In the genomic region with DNA sequence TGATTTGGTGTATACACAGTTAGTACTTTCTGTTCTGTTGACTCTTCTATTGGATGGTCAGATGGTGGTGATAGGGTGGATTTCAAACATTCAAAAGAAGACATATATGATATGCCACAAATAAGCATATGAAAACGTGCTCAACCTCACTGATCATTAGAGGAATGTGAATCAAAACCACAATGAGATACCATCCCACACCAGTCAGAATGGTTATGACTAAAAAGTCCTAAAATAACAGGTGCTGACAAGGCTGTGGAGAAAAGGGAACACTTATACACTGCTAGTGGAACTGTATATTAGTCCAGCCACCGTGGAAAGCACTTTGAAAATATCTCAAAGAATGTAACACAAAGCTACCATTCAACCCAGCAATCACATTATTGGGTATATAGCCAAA, we compare ENCODE assay signal across 23 cellular contexts.
DNase-seq lines count a peak whose midpoint lies in the region; ATAC-seq and TF ChIP-seq lines count a peak whose summit lies in the region.
"Had no signal": no experiment of that assay in that cellular context is flagged by ENCODE, and none has a peak within 500 bp of the region (broad histone marks: within the 10 kb centered on the region; RNA-seq: fewer than 3 reads in every experiment).

No MANE protein-coding gene starts in this region.

- no peaks in the 10 kb centered on the region for H3K79me1 ChIP-seq in mesenchymal stem cell (replicated peaks; ENCODE audit: low read length, poor library complexity, severe bottlenecking)

- H4K8ac ChIP-seq in mesenchymal stem cell (ENCODE audit: low read length) = no peak overlapping the region

- H4K20me1 ChIP-seq in mammary epithelial cell (ENCODE audit: insufficient read depth, low read length) = no peaks in the 10 kb centered on the region
- H4K20me1 ChIP-seq: BLaER1 had no signal

- H3K4me1 Mint-ChIP-seq in WTC11 = peaks cover 4% of the 10 kb centered on the region; the same call in 1 of the 2 replicates

- H2BK12ac ChIP-seq in mesenchymal stem cell (ENCODE audit: low read length in 2 of 2) = no peak overlapping the region

- no peak overlapping the region for H2BK120ac ChIP-seq in mesenchymal stem cell (ENCODE audit: low read depth, low read length)

- no peaks in the 10 kb centered on the region for H3K79me2 ChIP-seq in mammary epithelial cell (ENCODE audit: insufficient read depth, low read length)

- H3K9me3 Mint-ChIP-seq in WTC11 = peaks cover 17% of the 10 kb centered on the region

- no TSS peak for BruUV-seq in mammary epithelial cell (replicated peaks; lab: Mats Ljungman, UMichigan)

- peak overlapping the region; percentile 48 for H2AK5ac ChIP-seq in mesenchymal stem cell (ENCODE audit: low read length, severe bottlenecking)

- no peak overlapping the region for H3K4me2 ChIP-seq in mammary epithelial cell (ENCODE audit: insufficient read depth, low read depth, low read length)
- no peak overlapping the region for H3K4me2 ChIP-seq in mesenchymal stem cell (ENCODE audit: low read length, poor library complexity, severe bottlenecking)
- H3K4me2 ChIP-seq: BLaER1 had no signal

- H3K18ac ChIP-seq in mesenchymal stem cell (ENCODE audit: low read depth in 1 of 2, low read length in 2 of 2) = no peak overlapping the region

- H3K36me3 Mint-ChIP-seq in WTC11 = no peaks in the 10 kb centered on the region

- 16% methylated on average over 2 of the region's 2 CpGs for WGBS in mammary epithelial cell (ENCODE audit: low coverage, missing lambda C conversion rate)
- WGBS in mesenchymal stem cell = 58% methylated on average over 1 of the region's 2 CpGs
- WGBS in adrenal gland, 4 donors = 30 to 62% (median 49%) methylated on average over 2 of the region's 2 CpGs

- POLR2A ChIA-PET in WTC11 (lab: Charles Lee) = no interaction called here

- H3K36me3 ChIP-seq in mammary epithelial cell (ENCODE audit: insufficient read depth, low read length) = no peaks in the 10 kb centered on the region
- H3K36me3 ChIP-seq in breast epithelium = no peaks in the 10 kb centered on the region
- no peaks in the 10 kb centered on the region for H3K36me3 ChIP-seq in mesenchymal stem cell (ENCODE audit: control insufficient read depth in 1 of 2, insufficient read depth in 2 of 2, low read depth in 1 of 2, low read length in 2 of 2)
- no peaks in the 10 kb centered on the region for H3K36me3 ChIP-seq in adrenal gland (replicated peaks in 1 of 2)
- H3K36me3 ChIP-seq: BLaER1, SJSA1 had no signal

- no peak overlapping the region for H3K27ac Mint-ChIP-seq in WTC11
- H3K27ac Mint-ChIP-seq: CD4-positive, alpha-beta T cell had no signal

- H3K27me3 Mint-ChIP-seq in WTC11 (ENCODE audit: low read depth) = no peaks in the 10 kb centered on the region
- H3K27me3 Mint-ChIP-seq: CD4-positive, alpha-beta T cell had no signal

- H3K4me1 ChIP-seq in mammary epithelial cell (ENCODE audit: insufficient read depth, low read length) (no peaks in the 10 kb centered on the region), breast epithelium (no peaks in the 10 kb centered on the region), mesenchymal stem cell (ENCODE audit: control insufficient read depth, insufficient read depth, low read depth, low read length) (no peaks in the 10 kb centered on the region), adrenal gland (replicated peaks in 1 of 2) (no peaks in the 10 kb centered on the region)
- H3K4me1 ChIP-seq: BLaER1, SJSA1 had no signal

- H3K4me3 Mint-ChIP-seq in WTC11 = no peak overlapping the region
- H3K4me3 Mint-ChIP-seq: CD4-positive, alpha-beta T cell had no signal

- dilution Hi-C loops in mammary epithelial cell (cut with HindIII; ENCODE audit: low sequenced_read_pairs) = no loop called here

- no peak overlapping the region for H3K4ac ChIP-seq in mesenchymal stem cell (ENCODE audit: low read depth in 1 of 2, low read length in 2 of 2)

- CTCF ChIA-PET in mammary epithelial cell (lab: Charles Lee; ENCODE audit: low non-redundant PET) = no interaction called here
- CTCF ChIA-PET in WTC11 (lab: Charles Lee) = no interaction called here

- H3K27me3 ChIP-seq in mammary epithelial cell (ENCODE audit: insufficient read depth, low read length) (no peaks in the 10 kb centered on the region), breast epithelium (no peaks in the 10 kb centered on the region), mesenchymal stem cell (ENCODE audit: control insufficient read depth in 1 of 2, insufficient read depth in 1 of 2, low read length in 2 of 2) (no peaks in the 10 kb centered on the region), adrenal gland (no peaks in the 10 kb centered on the region)
- H3K27me3 ChIP-seq: BLaER1, SJSA1 had no signal

- H3K14ac ChIP-seq in mesenchymal stem cell (ENCODE audit: low read length in 2 of 2) = no peak overlapping the region

- in situ Hi-C loops in mammary epithelial cell (cut with MboI; ENCODE audit: low sequenced_read_pairs in 2 of 2) = no loop called here

- H2BK15ac ChIP-seq in mesenchymal stem cell (ENCODE audit: low read depth, poor library complexity, severe bottlenecking) = no peak overlapping the region

- TF ChIP-seq POLR2A in breast epithelium (IDR thresholded peaks at IDR 0.05) = no peak
- TF ChIP-seq POLR2A in GM18505 (IDR thresholded peaks at IDR 0.05; ENCODE audit: borderline replicate concordance, extremely low read depth, insufficient read depth, insufficient read length) = no peak
- no peak for TF ChIP-seq POLR2A in adrenal gland (IDR thresholded peaks at IDR 0.05)

- no peak overlapping the region for H3K4me3 ChIP-seq in mammary epithelial cell (replicated peaks in 1 of 3; ENCODE audit: insufficient read depth in 1 of 3, low read depth in 2 of 3, low read length in 3 of 3)
- H3K4me3 ChIP-seq in breast epithelium = no peak overlapping the region
- no peak overlapping the region for H3K4me3 ChIP-seq in choroid plexus epithelial cell (ENCODE audit: low read depth, low read length)
- H3K4me3 ChIP-seq in mesenchymal stem cell (ENCODE audit: insufficient read depth in 1 of 2, low read depth in 1 of 2, low read length in 2 of 2) = no peak overlapping the region
- H3K4me3 ChIP-seq in adrenal gland = no peak overlapping the region
- H3K4me3 ChIP-seq: BLaER1, SJSA1 had no signal

- ATAC-seq in GM18505 (IDR thresholded peaks at IDR 0.05; ENCODE audit: unreplicated experiment) (no peak), WTC11 (no peak), GM19455 (IDR thresholded peaks at IDR 0.05; ENCODE audit: unreplicated experiment) (no peak)

- H3K27ac ChIP-seq in mammary epithelial cell (ENCODE audit: insufficient read depth, low read depth, low read length) = no peak overlapping the region
- no peak overlapping the region for H3K27ac ChIP-seq in breast epithelium
- H3K27ac ChIP-seq in mesenchymal stem cell (ENCODE audit: low read length, poor library complexity, severe bottlenecking) = peak overlapping the region; percentile 89
- no peak overlapping the region for H3K27ac ChIP-seq in adrenal gland
- H3K27ac ChIP-seq: 22Rv1, BLaER1, SJSA1 had no signal

- H2AFZ ChIP-seq in mammary epithelial cell (ENCODE audit: low read depth, low read length) (no peak overlapping the region), mesenchymal stem cell (ENCODE audit: low read depth, low read length) (no peak overlapping the region)

- H3K9ac ChIP-seq in mammary epithelial cell (ENCODE audit: insufficient read depth, low read length) (no peak overlapping the region), mesenchymal stem cell (ENCODE audit: low read length) (no peak overlapping the region)
- H3K9ac ChIP-seq: BLaER1 had no signal

- H2BK5ac ChIP-seq in mesenchymal stem cell (ENCODE audit: low read depth, low read length, poor library complexity, severe bottlenecking) = peak overlapping the region; percentile 44

- no peak overlapping the region for H3K23ac ChIP-seq in mesenchymal stem cell (ENCODE audit: low read length in 2 of 2)

- no peak for TF ChIP-seq CTCF in mammary epithelial cell (conservative IDR thresholded peaks at IDR 0.05 in 1 of 2, IDR thresholded peaks at IDR 0.05 in 1 of 2; ENCODE audit: extremely low read depth in 1 of 2, insufficient read depth in 1 of 2, low read depth in 1 of 2, low read length in 2 of 2)
- TF ChIP-seq CTCF in breast epithelium (IDR thresholded peaks at IDR 0.05) = no peak
- TF ChIP-seq CTCF in choroid plexus epithelial cell (conservative IDR thresholded peaks at IDR 0.05; ENCODE audit: low read depth, low read length) = no peak
- no peak for TF ChIP-seq CTCF in adrenal gland (IDR thresholded peaks at IDR 0.05)
- no peak for TF ChIP-seq CTCF in WTC11 (IDR thresholded peaks at IDR 0.05)

- no peak overlapping the region for H4K91ac ChIP-seq in mesenchymal stem cell (ENCODE audit: low read length)

- DNase-seq in mammary epithelial cell (peak; percentile 25), breast epithelium (ENCODE audit: low spot score in 2 of 2) (no peak), choroid plexus epithelial cell (ENCODE audit: low read depth) (peak; percentile 68), mesenchymal stem cell (no peak), adrenal gland (no peak), WTC11 (ENCODE audit: low spot score) (no peak)
- DNase-seq: ACHN; CD4-positive, alpha-beta T cell; COR-L47; DMS79 treated with DMSO at 0.1 percent for 48 hours; GOT3; NCI-H1092; NCI-H1436; NCI-H187 treated with DMSO at 0.1 percent for 48 hours; NCI-H2107; NCI-H446 treated with DMSO at 0.1 percent for 48 hours; NCI-H526 treated with DMSO at 0.1 percent for 48 hours; OCI-M1 had no signal

- intact Hi-C loops in mammary epithelial cell (cut with micrococcal nuclease) (no loop called here), breast epithelium (cut with DNase I; ENCODE audit: low total_unique reads) (no loop called here), adrenal gland (cut with DNase I) (no loop called here)

- no peaks in the 10 kb centered on the region for H3K9me3 ChIP-seq in mammary epithelial cell (replicated peaks; ENCODE audit: insufficient read depth, low read length)
- H3K9me3 ChIP-seq in breast epithelium = peaks cover 0 to 11% of the 10 kb centered on the region in 2 donors
- H3K9me3 ChIP-seq in mesenchymal stem cell (ENCODE audit: control insufficient read depth, low read length) = no peaks in the 10 kb centered on the region
- H3K9me3 ChIP-seq in adrenal gland (replicated peaks in 1 of 3) = no peaks in the 10 kb centered on the region
- H3K9me3 ChIP-seq: BLaER1, SJSA1 had no signal

Comparison
In these comparisons a context has a peak if more than half of its experiments do, and no peak if none do; other contexts are left out.
1. DNase-seq: peak in mammary epithelial cell (single experiment) and choroid plexus epithelial cell (single experiment); none in breast epithelium (0 of 2), mesenchymal stem cell (single experiment), adrenal gland (0 of 7) and WTC11 (single experiment).